In genomic region chr2:42328148-42328833, GRCh38 we compare ENCODE assay signal across 8 cellular contexts. TPM values are rescaled to one million over a fixed set of nuclear protein-coding genes. Genes with fewer than 3 reads are reported as not detected.
DNase-seq lines count a peak whose midpoint lies in the region; TF ChIP-seq lines count a peak whose summit lies in the region.

No MANE protein-coding gene starts in this region.

- no peak overlapping the region for H3K4me3 ChIP-seq in OCI-LY1 (ENCODE audit: low read depth, low read length, poor library complexity, severe bottlenecking)

- H3K79me2 ChIP-seq in OCI-LY1 (ENCODE audit: insufficient read depth, low read length) = no peaks in the 10 kb centered on the region

- TF ChIP-seq CTCF in OCI-LY1 (IDR thresholded peaks at IDR 0.05; ENCODE audit: low read length) = peak; percentile 74
- peak; percentile 51 for TF ChIP-seq CTCF in progenitor cell of endocrine pancreas (IDR thresholded peaks at IDR 0.05; ENCODE audit: unreplicated experiment)

- H3K4me3 Mint-ChIP-seq in progenitor cell of endocrine pancreas (ENCODE audit: low read depth) = no peak overlapping the region

- H3K4me1 ChIP-seq in OCI-LY1 (ENCODE audit: insufficient read depth, low read length, severe bottlenecking) = no peaks in the 10 kb centered on the region

- no peaks in the 10 kb centered on the region for H3K27me3 Mint-ChIP-seq in progenitor cell of endocrine pancreas

- H3K9me3 Mint-ChIP-seq in progenitor cell of endocrine pancreas (ENCODE audit: low read depth) = no peaks in the 10 kb centered on the region

- in situ Hi-C loops in ACHN (cut with HindIII; ENCODE audit: low pct_ligation_motif_present, low pct_unique_long_range_greater_than_20kb, low sequenced_read_pairs) = no loop called here

- H2AFZ ChIP-seq in OCI-LY1 (ENCODE audit: low read length) = no peak overlapping the region

- H3K36me3 Mint-ChIP-seq in progenitor cell of endocrine pancreas (ENCODE audit: insufficient read depth) = peaks cover 15% of the 10 kb centered on the region

- H3K9ac ChIP-seq in OCI-LY1 (ENCODE audit: low read length) = no peak overlapping the region

- no peak overlapping the region for H3K27ac ChIP-seq in OCI-LY1 (ENCODE audit: low read depth, low read length, poor library complexity, severe bottlenecking)

- no peaks in the 10 kb centered on the region for H3K9me2 ChIP-seq in OCI-LY1 (ENCODE audit: low read depth, low read length)

- H3K27ac Mint-ChIP-seq in progenitor cell of endocrine pancreas = no peak overlapping the region

- H4K20me1 ChIP-seq in OCI-LY1 (ENCODE audit: insufficient read depth, low read length) = no peaks in the 10 kb centered on the region

- no peaks in the 10 kb centered on the region for H3K9me3 ChIP-seq in OCI-LY1 (ENCODE audit: low read length)

- peaks cover 8% of the 10 kb centered on the region for H3K4me1 Mint-ChIP-seq in progenitor cell of endocrine pancreas (ENCODE audit: low read depth)

- peaks cover 40% of the 10 kb centered on the region; the same call in 1 of the 2 replicates for H3K36me3 ChIP-seq in OCI-LY1 (ENCODE audit: insufficient read depth, low read length)

- H3K4me2 ChIP-seq in OCI-LY1 (ENCODE audit: low read length) = no peak overlapping the region

- no peaks in the 10 kb centered on the region for H3F3A ChIP-seq in OCI-LY1 (ENCODE audit: insufficient read depth, low read length)

- no peaks in the 10 kb centered on the region for H3K27me3 ChIP-seq in OCI-LY1 (ENCODE audit: insufficient read depth, low read length)

- DNase-seq in ACHN (peak; percentile 32), GF-D8 (lab: John Stamatoyannopoulos, UW) (peak; percentile 24), dermis microvascular lymphatic vessel endothelial cell (ENCODE audit: low read depth in 2 of 2) (peak; percentile 39 to 59), progenitor cell of endocrine pancreas (ENCODE audit: low spot score, unreplicated experiment) (no peak), OCI-M2 (lab: John Stamatoyannopoulos, UW; ENCODE audit: unreplicated experiment) (no peak), cerebellum (ENCODE audit: low spot score) (no peak), NCI-H187 treated with DMSO at 0.1 percent for 48 hours (lab: John Stamatoyannopoulos, UW) (no peak)

RNA-seq across cellular contexts. Expression of gene COX7A2L, which starts 32.7 kb away (rescaled TPM):
- 133 and 148 TPM in 2 replicates for total RNA-seq in dermis microvascular lymphatic vessel endothelial cell
- 84.3 and 85.7 TPM in 2 replicates for total RNA-seq in progenitor cell of endocrine pancreas
- 79.3 TPM for total RNA-seq in cerebellum

Comparison
In these comparisons a context has a peak if more than half of its experiments do, and no peak if none do; other contexts are left out.
1. DNase-seq: peak in ACHN (single experiment), GF-D8 (single experiment) and dermis microvascular lymphatic vessel endothelial cell (2 of 2); none in progenitor cell of endocrine pancreas (single experiment), OCI-M2 (single experiment), cerebellum (single experiment) and NCI-H187 treated with DMSO at 0.1 percent for 48 hours (single experiment).